8 cellular contexts compared by ENCODE assay signal in genomic region chr11:75204685-75205667, GRCh38. TPM values are rescaled to one million over a fixed set of nuclear protein-coding genes. Genes with fewer than 3 reads are reported as not detected.
DNase-seq lines count a peak whose midpoint lies in the region; ATAC-seq lines count a peak whose summit lies in the region.

No MANE protein-coding gene starts in this region.

- H3K9me3 Mint-ChIP-seq in activated CD4-positive, alpha-beta memory T cell treated with anti-CD3 and anti-CD28 coated beads for 36 hours, result no peaks in the 10 kb centered on the region

- H3K27me3 Mint-ChIP-seq in activated CD4-positive, alpha-beta memory T cell treated with anti-CD3 and anti-CD28 coated beads for 36 hours, result no peaks in the 10 kb centered on the region

- CTCF ChIA-PET in activated CD4-positive, alpha-beta memory T cell treated with anti-CD3 and anti-CD28 coated beads for 36 hours (lab: Charles Lee), result interaction anchor here (0.5 to 12.5 kb wide), 54 partner anchors 9 to 503 kb away, joined by 3 to 559 read pairs (median 4); partner anchors contain the start of genes NEU3, SLCO2B1 and TPBGL

- ATAC-seq in HG03108 (IDR thresholded peaks at IDR 0.05; ENCODE audit: unreplicated experiment) (peak; percentile 72), GM19351 (IDR thresholded peaks at IDR 0.05; ENCODE audit: unreplicated experiment) (no peak)

- no peaks in the 10 kb centered on the region for H3K4me1 Mint-ChIP-seq in activated CD4-positive, alpha-beta memory T cell treated with anti-CD3 and anti-CD28 coated beads for 36 hours (ENCODE audit: low read depth)

- no peak overlapping the region for H3K4me3 Mint-ChIP-seq in activated CD4-positive, alpha-beta memory T cell treated with anti-CD3 and anti-CD28 coated beads for 36 hours

- no peak overlapping the region for H3K27ac Mint-ChIP-seq in activated CD4-positive, alpha-beta memory T cell treated with anti-CD3 and anti-CD28 coated beads for 36 hours

- DNase-seq in GM04503 (ENCODE audit: low read depth), result peak; percentile 21
- peak; percentile 33 for DNase-seq in NCI-H748 treated with DMSO at 0.1 percent for 48 hours (lab: John Stamatoyannopoulos, UW)
- peak; percentile 90 for DNase-seq in activated CD4-positive, alpha-beta memory T cell treated with anti-CD3 and anti-CD28 coated beads for 36 hours
- DNase-seq in effector CD4-positive, alpha-beta T cell, result peak; percentile 74
- DNase-seq in lung microvascular endothelial cell (ENCODE audit: low read depth in 2 of 2), result peak; percentile 82 to 88
- DNase-seq in stimulated activated CD8-positive, alpha-beta memory T cell treated with anti-CD3 and anti-CD28 coated beads, Interleukin-15, amount 100 ng/mL, for 1 hour (ENCODE audit: low read depth), result peak; percentile 71

- no peaks in the 10 kb centered on the region for H3K36me3 Mint-ChIP-seq in activated CD4-positive, alpha-beta memory T cell treated with anti-CD3 and anti-CD28 coated beads for 36 hours

- intact Hi-C loops in activated CD4-positive, alpha-beta memory T cell treated with anti-CD3 and anti-CD28 coated beads for 36 hours (cut with micrococcal nuclease), result loop anchor here (1.0 to 2.0 kb wide), 3 partner anchors 62 to 276 kb away; no protein-coding TSS in a partner anchor

- POLR2A ChIA-PET in activated CD4-positive, alpha-beta memory T cell treated with anti-CD3 and anti-CD28 coated beads for 36 hours (lab: Charles Lee), result interaction anchor here (0.5 to 1.1 kb wide), 3 partner anchors 61 to 876 kb away, joined by 3 to 4 read pairs (median 3); no protein-coding TSS in a partner anchor

RNA-seq across cellular contexts. Expression of gene TPBGL, which starts 35.6 kb away (rescaled TPM):
- under 1 TPM in 1 of 2 experiments, not detected in 1; 0.07 TPM for total RNA-seq in activated CD4-positive, alpha-beta memory T cell treated with anti-CD3 and anti-CD28 coated beads for 36 hours
- total RNA-seq in lung microvascular endothelial cell, result not detected in 2 replicates

RNA-seq across cellular contexts. Expression of gene SLCO2B1, which starts 54.1 kb away (rescaled TPM):
- total RNA-seq in activated CD4-positive, alpha-beta memory T cell treated with anti-CD3 and anti-CD28 coated beads for 36 hours, result not detected
- 1.7 and 10.7 TPM in 2 replicates for total RNA-seq in lung microvascular endothelial cell

Comparison
In these comparisons a context has a peak if more than half of its experiments do, and no peak if none do; other contexts are left out.
1. DNase-seq: peak in every context shown above with its lines; median percentile 90 in activated CD4-positive, alpha-beta memory T cell treated with anti-CD3 and anti-CD28 coated beads for 36 hours; 85 in lung microvascular endothelial cell; 74 in effector CD4-positive, alpha-beta T cell; 71 in stimulated activated CD8-positive, alpha-beta memory T cell treated with anti-CD3 and anti-CD28 coated beads, Interleukin-15, amount 100 ng/mL, for 1 hour; 33 in NCI-H748 treated with DMSO at 0.1 percent for 48 hours; 21 in GM04503.